19 cellular contexts compared by ENCODE assay signal in the genomic region with DNA sequence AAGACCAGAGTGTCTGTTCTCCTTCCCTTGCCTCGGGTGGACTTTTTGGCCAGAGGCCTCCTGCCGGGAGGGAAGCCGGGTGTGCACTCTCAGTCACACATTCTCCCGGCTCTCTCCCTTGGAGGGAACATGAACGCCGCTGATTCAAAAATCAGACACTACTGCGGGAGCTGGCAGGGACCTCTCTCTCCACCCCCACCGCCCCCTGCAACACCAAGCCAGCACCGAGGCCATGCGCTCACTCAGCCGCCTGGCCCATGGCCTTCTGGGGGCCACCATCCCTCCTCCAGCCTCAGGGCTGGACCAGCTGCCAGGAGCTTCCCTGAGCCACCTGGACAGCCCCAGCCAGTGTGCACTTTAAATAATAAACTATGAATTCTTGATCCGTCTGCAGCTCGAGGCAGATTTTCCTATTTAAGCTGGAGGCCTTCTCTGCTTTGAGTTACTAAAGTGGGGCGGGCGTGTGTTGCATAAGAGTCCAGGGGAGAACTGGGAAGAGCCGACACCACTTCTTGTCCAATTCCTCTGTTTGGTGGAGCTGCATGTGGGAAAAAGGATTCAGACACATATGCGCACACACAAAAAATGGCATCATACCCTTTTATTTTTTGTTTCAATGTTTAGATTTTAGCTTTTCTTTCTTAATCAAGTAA. TPM values are rescaled to one million over a fixed set of nuclear protein-coding genes. Genes with fewer than 3 reads are reported as not detected.
DNase-seq lines count a peak whose midpoint lies in the region; ATAC-seq and TF ChIP-seq lines count a peak whose summit lies in the region.
"Had no signal": no experiment of that assay in that cellular context is flagged by ENCODE, and none has a peak within 500 bp of the region (broad histone marks: within the 10 kb centered on the region; RNA-seq: fewer than 3 reads in every experiment).

No MANE protein-coding gene starts in this region.

- H4K20me1 ChIP-seq in hepatocyte (ENCODE audit: insufficient read depth, poor library complexity, severe bottlenecking) = no peaks in the 10 kb centered on the region

- H3K9me3 ChIP-seq in right atrium auricular region (peaks cover 0 to 8% of the 10 kb centered on the region in 2 donors), hepatocyte (ENCODE audit: low read depth) (no peaks in the 10 kb centered on the region), aorta (ENCODE audit: control insufficient read depth, low read length) (no peaks in the 10 kb centered on the region)
- H3K9me3 ChIP-seq: prostate gland had no signal

- intact Hi-C loops in Right ventricle myocardium superior (cut with DNase I) (no loop called here), sciatic nerve (cut with DNase I) (no loop called here), aorta (cut with DNase I) (loop anchor here in 1 of 2 donors (10.0 kb wide), 1 partner anchor 146 kb away; no protein-coding TSS in a partner anchor)

- no peaks in the 10 kb centered on the region for H3K4me1 ChIP-seq in right atrium auricular region
- H3K4me1 ChIP-seq in hepatocyte (ENCODE audit: insufficient read depth) = peaks cover 16% of the 10 kb centered on the region
- H3K4me1 ChIP-seq in aorta (ENCODE audit: control insufficient read depth in 1 of 2, insufficient read depth in 2 of 2, low read length in 2 of 2) = peaks cover 0 to 4% of the 10 kb centered on the region in 2 donors
- H3K4me1 ChIP-seq: prostate gland had no signal

- H3K4me2 ChIP-seq in hepatocyte = no peak overlapping the region

- no peak overlapping the region for H2AFZ ChIP-seq in hepatocyte

- no peaks in the 10 kb centered on the region for H3K9me2 ChIP-seq in hepatocyte (replicated peaks; ENCODE audit: insufficient read depth)

- H3K27ac ChIP-seq in right atrium auricular region (peak overlapping the region in 1 of 2 donors; percentile 70), hepatocyte (peak overlapping the region; percentile 43), aorta (ENCODE audit: low read depth in 1 of 2, low read length in 2 of 2) (no peak overlapping the region)

- H3K27me3 ChIP-seq in right atrium auricular region (no peaks in the 10 kb centered on the region), hepatocyte (no peaks in the 10 kb centered on the region), aorta (ENCODE audit: control insufficient read depth in 1 of 2, insufficient read depth in 2 of 2, low read length in 1 of 2) (no peaks in the 10 kb centered on the region)

- H3K4me3 ChIP-seq in right atrium auricular region (no peak overlapping the region), hepatocyte (no peak overlapping the region), aorta (ENCODE audit: low read length in 2 of 2) (no peak overlapping the region)
- H3K4me3 ChIP-seq: prostate gland had no signal

- TF ChIP-seq CTCF in right atrium auricular region (IDR thresholded peaks at IDR 0.05) (no peak), hepatocyte (IDR thresholded peaks at IDR 0.05; ENCODE audit: poor library complexity) (no peak)

- WGBS in hepatocyte (ENCODE audit: low lambda C conversion rate, missing lambda C conversion rate) = 77% methylated on average over 17 of the region's 17 CpGs
- 17 to 18% methylated on average over 17 of the region's 17 CpGs for WGBS in aorta, 2 donors

- ATAC-seq in Right ventricle myocardium superior (ENCODE audit: poor library complexity) = peak; percentile 70
- ATAC-seq in sciatic nerve = peak; percentile 75
- ATAC-seq in aorta (ENCODE audit: low FRiP score) = peak; percentile 44
- no peak for ATAC-seq in HG02870 (IDR thresholded peaks at IDR 0.05; ENCODE audit: unreplicated experiment)
- ATAC-seq: PC-3, WTC11 had no signal

- no peaks in the 10 kb centered on the region for H3K79me2 ChIP-seq in hepatocyte

- H3K36me3 ChIP-seq in right atrium auricular region (no peaks in the 10 kb centered on the region), hepatocyte (replicated peaks; ENCODE audit: insufficient read depth, low read depth) (no peaks in the 10 kb centered on the region), aorta (ENCODE audit: control insufficient read depth in 1 of 2, insufficient read depth in 2 of 2, low read length in 1 of 2) (no peaks in the 10 kb centered on the region)
- H3K36me3 ChIP-seq: prostate gland had no signal

- DNase-seq in Right ventricle myocardium superior = peak; percentile 56
- no peak for DNase-seq in right atrium auricular region (ENCODE audit: low spot score)
- no peak for DNase-seq in hepatocyte (ENCODE audit: low spot score)
- no peak for DNase-seq in sciatic nerve (ENCODE audit: low spot score)
- DNase-seq in aorta = no peak
- no peak for DNase-seq in GOT3 (lab: John Stamatoyannopoulos, UW)
- no peak for DNase-seq in NCI-H82 (lab: John Stamatoyannopoulos, UW)
- DNase-seq: ACHN; activated CD4-positive, alpha-beta T cell treated with anti-CD3 and anti-CD28 coated beads, Interleukin-2, amount 50 U/mL, for 48 hours; activated effector memory CD4-positive, alpha-beta T cell treated with anti-CD3 and anti-CD28 coated beads, Interleukin-2, amount 50 U/mL, for 16 hours; foreskin fibroblast; kidney glomerular epithelial cell; NCI-H1436 treated with DMSO at 0.1 percent for 48 hours; NCI-H2171; PC-3 had no signal

RNA-seq across cellular contexts. Expression of a gene that starts 30.6 kb away (rescaled TPM):
- total RNA-seq in Right ventricle myocardium superior (1.7 TPM), right atrium auricular region (1 to 10 TPM; 3.6 to 4.4 TPM), hepatocyte (2.7 and 3.7 TPM in 2 replicates), sciatic nerve (2.3 TPM), aorta (1 to 10 TPM; 1.8 to 4.2 TPM)
- polyA plus RNA-seq in hepatocyte (4.4 TPM in 2 replicates), aorta (under 1 TPM in 1 of 2 donors, not detected in 1; 0.41 TPM)
- polyA plus RNA-seq: IgD-negative memory B cell had no signal
